27 cellular contexts compared by ENCODE assay signal in genomic region chr20:8587810-8588209, GRCh38.
A peak's percentile ranks its signal among the peaks of the same experiment; 100 is the strongest.
DNase-seq lines count a peak whose midpoint lies in the region; ATAC-seq, FAIRE-seq and TF ChIP-seq lines count a peak whose summit lies in the region.
"Had no signal": no experiment of that assay in that cellular context is flagged by ENCODE, and none has a peak within 500 bp of the region (broad histone marks: within the 10 kb centered on the region; RNA-seq: fewer than 3 reads in every experiment).

No MANE protein-coding gene starts in this region.

- H3K4me1 ChIP-seq in prostate gland (replicated peaks) = no peaks in the 10 kb centered on the region
- H3K4me1 ChIP-seq in pancreas = no peaks in the 10 kb centered on the region

- peaks cover 23 to 39% of the 10 kb centered on the region in 2 donors for H3K4me1 Mint-ChIP-seq in immature natural killer cell
- H3K4me1 Mint-ChIP-seq: activated B cell treated with CpG ODN at 0.5 μM for 24 hours had no signal

- H3K27me3 ChIP-seq in prostate gland (replicated peaks; ENCODE audit: insufficient read depth) (no peaks in the 10 kb centered on the region), pancreas (no peaks in the 10 kb centered on the region)
- H3K27me3 ChIP-seq: neutrophil had no signal

- H3K36me3 Mint-ChIP-seq in immature natural killer cell = peaks cover 0 to 3% (median 0%) of the 10 kb centered on the region in 3 donors
- H3K36me3 Mint-ChIP-seq: brain, CD14-positive monocyte had no signal

- intact Hi-C loops in prostate gland (cut with DNase I) (no loop called here), pancreas (cut with DNase I) (no loop called here)

- peaks cover 0 to 2% (median 0%) of the 10 kb centered on the region in 3 donors for H3K27me3 Mint-ChIP-seq in immature natural killer cell (ENCODE audit: low read depth in 3 of 3)
- H3K27me3 Mint-ChIP-seq: activated B cell treated with CpG ODN at 0.5 μM for 24 hours, brain had no signal

- H3K27ac Mint-ChIP-seq in immature natural killer cell = peak overlapping the region; percentile 5 to 93 (median 80)
- H3K27ac Mint-ChIP-seq: activated B cell treated with CpG ODN at 0.5 μM for 24 hours, H9 had no signal

- H3K9me3 Mint-ChIP-seq in immature natural killer cell = no peaks in the 10 kb centered on the region
- H3K9me3 Mint-ChIP-seq: activated B cell treated with CpG ODN at 0.5 μM for 24 hours, H9 had no signal

- TF ChIP-seq POLR2A in prostate gland (IDR thresholded peaks at IDR 0.05) = no peak

- peak overlapping the region in 2 of 5 donors; percentile 18 to 50 for H3K4me3 Mint-ChIP-seq in immature natural killer cell
- H3K4me3 Mint-ChIP-seq: activated B cell treated with CpG ODN at 0.5 μM for 24 hours, brain, CD14-positive monocyte, H9 had no signal

- H3K27ac ChIP-seq in caudate nucleus (ENCODE audit: low read depth, low read length) = no peak overlapping the region
- H3K27ac ChIP-seq in prostate gland = no peak overlapping the region
- H3K27ac ChIP-seq in pancreas = no peak overlapping the region
- H3K27ac ChIP-seq: neutrophil, RWPE1, thoracic aorta had no signal

- no peak overlapping the region for H3K4me3 ChIP-seq in prostate gland
- no peak overlapping the region for H3K4me3 ChIP-seq in pancreas
- H3K4me3 ChIP-seq: lung, thoracic aorta had no signal

- DNase-seq in immature natural killer cell = peak; percentile 35 to 56 (median 44)
- DNase-seq in midbrain (lab: John Stamatoyannopoulos, UW) = no peak
- DNase-seq in caudate nucleus (lab: John Stamatoyannopoulos, UW) = no peak
- no peak for DNase-seq in prostate gland (ENCODE audit: low spot score)
- DNase-seq in pancreas = no peak
- DNase-seq: activated B cell treated with CpG ODN at 0.5 μM for 24 hours; activated CD4-positive, alpha-beta T cell treated with anti-CD3 and anti-CD28 coated beads, Interleukin-2, amount 50 U/mL, for 48 hours; EL; H9; IMR-90; kidney; NCI-H1105 treated with DMSO at 0.1 percent for 48 hours; NCI-H2107; NCI-H510A treated with DMSO at 0.1 percent for 48 hours; stimulated activated CD4-positive, alpha-beta T cell treated with anti-CD3 and anti-CD28 coated beads, Interleukin-4, amount 100 ng/mL, for 1 hour; stimulated activated naive CD4-positive, alpha-beta T cell treated with Interleukin-2 at 50 U/mL for 16 hours had no signal

- TF ChIP-seq CTCF in prostate gland (IDR thresholded peaks at IDR 0.05) (no peak), pancreas (IDR thresholded peaks at IDR 0.05) (no peak)

- no peaks in the 10 kb centered on the region for H3K9me3 ChIP-seq in prostate gland
- H3K9me3 ChIP-seq in pancreas = no peaks in the 10 kb centered on the region
- H3K9me3 ChIP-seq: neutrophil, thoracic aorta had no signal

- 92% methylated on average over 3 of the region's 3 CpGs for WGBS in prostate gland
- WGBS in pancreas, 2 donors = 81 to 87% methylated on average over 3 of the region's 3 CpGs

- ATAC-seq in GM18520 (IDR thresholded peaks at IDR 0.05; ENCODE audit: unreplicated experiment) = peak; percentile 78
- peak; percentile 76 for ATAC-seq in GM21529 (IDR thresholded peaks at IDR 0.05; ENCODE audit: unreplicated experiment)
- ATAC-seq in HG03432 (IDR thresholded peaks at IDR 0.05; ENCODE audit: unreplicated experiment) = peak; percentile 79
- no peak for ATAC-seq in pancreas

- FAIRE-seq in pancreas (lab: Jason Lieb, UNC) = no peak
- FAIRE-seq: colon, D721Med, kidney had no signal

- H3K36me3 ChIP-seq in prostate gland (no peaks in the 10 kb centered on the region), pancreas (no peaks in the 10 kb centered on the region)
- H3K36me3 ChIP-seq: neutrophil, thoracic aorta had no signal

Comparison
In these comparisons a context has a peak if more than half of its experiments do, and no peak if none do; other contexts are left out.
1. ATAC-seq: peak in GM18520 (single experiment), GM21529 (single experiment) and HG03432 (single experiment); none in pancreas (0 of 4).
2. DNase-seq: peak in immature natural killer cell (3 of 3); none in midbrain (single experiment), caudate nucleus (0 of 61), prostate gland (single experiment) and pancreas (0 of 6).